In genomic region chr20:34604980-34605788, GRCh38 we compare ENCODE assay signal across 14 cellular contexts. TPM values are rescaled to one million over a fixed set of nuclear protein-coding genes. Genes with fewer than 3 reads are reported as not detected.
DNase-seq lines count a peak whose midpoint lies in the region; ATAC-seq and TF ChIP-seq lines count a peak whose summit lies in the region.
"Had no signal": no experiment of that assay in that cellular context is flagged by ENCODE, and none has a peak within 500 bp of the region (broad histone marks: within the 10 kb centered on the region; RNA-seq: fewer than 3 reads in every experiment).

No MANE protein-coding gene starts in this region.

- no peaks in the 10 kb centered on the region for H3K27me3 Mint-ChIP-seq in mesothelial cell of epicardium (ENCODE audit: low read depth)
- H3K27me3 Mint-ChIP-seq: B cell; natural killer cell treated with Interleukin-12 subunit alpha and Interleukin-12 subunit beta and Interleukin-15 and Interleukin-18, amount 100 ng/mL, for 72 hours; stimulated activated naive CD8-positive, alpha-beta T cell treated with anti-CD3 and anti-CD28 coated beads, Interleukin-15, amount 100 ng/mL, for 72 hours had no signal

- H3K4me2 ChIP-seq in IMR-90 (ENCODE audit: low read depth, low read length) = no peak overlapping the region

- H2BK120ac ChIP-seq in IMR-90 (ENCODE audit: low read depth, low read length) = no peak overlapping the region

- H3K9me3 ChIP-seq in IMR-90 (ENCODE audit: control insufficient read depth, insufficient read depth, low read length) = no peaks in the 10 kb centered on the region
- H3K9me3 ChIP-seq: Peyer's patch had no signal

- H3K18ac ChIP-seq in IMR-90 (ENCODE audit: low read depth, low read length) = no peak overlapping the region

- H2AK9ac ChIP-seq in IMR-90 (replicated peaks; ENCODE audit: low read depth, low read length, poor library complexity) = peak overlapping the region; percentile 11

- H3K4me1 ChIP-seq in IMR-90 (ENCODE audit: control insufficient read depth, insufficient read depth, low read length) = peaks cover 3% of the 10 kb centered on the region; the same call in 1 of the 2 replicates
- H3K4me1 ChIP-seq: Peyer's patch had no signal

- in situ Hi-C loops in IMR-90 (cut with MboI; ENCODE audit: low sequenced_read_pairs) = no loop called here

- peaks cover 4% of the 10 kb centered on the region for H3K4me1 Mint-ChIP-seq in mesothelial cell of epicardium
- H3K4me1 Mint-ChIP-seq: stimulated activated naive CD8-positive, alpha-beta T cell treated with anti-CD3 and anti-CD28 coated beads, Interleukin-15, amount 100 ng/mL, for 72 hours had no signal

- no peak for TF ChIP-seq RAD21 in IMR-90 (IDR thresholded peaks at IDR 0.05; ENCODE audit: low read length)

- H3K56ac ChIP-seq in IMR-90 (ENCODE audit: extremely low read depth, insufficient read depth, low read length) = no peak overlapping the region

- H4K5ac ChIP-seq in IMR-90 (ENCODE audit: low read depth, low read length) = no peak overlapping the region

- no peak overlapping the region for H4K91ac ChIP-seq in IMR-90 (ENCODE audit: insufficient read depth, low read depth, low read length)

- no peak for TF ChIP-seq POLR2A in IMR-90 (IDR thresholded peaks at IDR 0.05; ENCODE audit: low read depth, low read length)

- H2BK20ac ChIP-seq in IMR-90 (ENCODE audit: low read depth, low read length) = no peak overlapping the region

- H3K36me3 ChIP-seq in IMR-90 (ENCODE audit: control insufficient read depth, insufficient read depth, low read length) = no peaks in the 10 kb centered on the region
- H3K36me3 ChIP-seq: Peyer's patch had no signal

- H4K8ac ChIP-seq in IMR-90 (ENCODE audit: low read depth in 2 of 2, low read length in 2 of 2) = no peak overlapping the region

- no peak overlapping the region for H3K9ac ChIP-seq in IMR-90 (ENCODE audit: low read depth, low read length)

- no TSS peak for BruUV-seq in IMR-90 (replicated peaks; lab: Mats Ljungman, UMichigan)

- H3K27ac ChIP-seq in IMR-90 (ENCODE audit: insufficient read depth, low read length) (no peak overlapping the region), dorsolateral prefrontal cortex (peak overlapping the region in 31 of 59 donors; percentile 3 to 68 (median 37))

- H3K9me1 ChIP-seq in IMR-90 (ENCODE audit: insufficient read depth, low read length) = no peaks in the 10 kb centered on the region

- no peak overlapping the region for H2AK5ac ChIP-seq in IMR-90 (ENCODE audit: low read depth, low read length)

- intact Hi-C loops in IMR-90 (cut with micrococcal nuclease) = no loop called here
- intact Hi-C loops in dorsolateral prefrontal cortex (cut with DNase I) = no loop called here

- ATAC-seq in IMR-90 (ENCODE audit: low read depth) = peak; percentile 72
- ATAC-seq in HG03354 (IDR thresholded peaks at IDR 0.05; ENCODE audit: poor library complexity, severe bottlenecking, unreplicated experiment) = no peak
- ATAC-seq: natural killer cell treated with Interleukin-12 subunit alpha and Interleukin-12 subunit beta and Interleukin-15 and Interleukin-18, amount 100 ng/mL, for 72 hours; stimulated activated naive CD8-positive, alpha-beta T cell treated with anti-CD3 and anti-CD28 coated beads, Interleukin-15, amount 100 ng/mL, for 72 hours had no signal

- no peak overlapping the region for H3K23ac ChIP-seq in IMR-90 (ENCODE audit: low read depth, low read length)

- H2AFZ ChIP-seq in IMR-90 (replicated peaks; ENCODE audit: low read length, poor library complexity) = no peak overlapping the region

- no peak overlapping the region for H2BK15ac ChIP-seq in IMR-90 (ENCODE audit: low read depth, low read length)

- no peak overlapping the region for H3K4ac ChIP-seq in IMR-90 (ENCODE audit: low read depth, low read length)

- H2BK5ac ChIP-seq in IMR-90 (ENCODE audit: low read depth, low read length, poor library complexity, severe bottlenecking) = no peak overlapping the region

- WGBS in IMR-90 (ENCODE audit: extremely low coverage in 2 of 2, insufficient read length in 1 of 2), 2 experiments = no CpG with 5 or more reads among the region's 8 CpGs

- H3K36me3 Mint-ChIP-seq in mesothelial cell of epicardium = peaks cover 15% of the 10 kb centered on the region

- peak overlapping the region; percentile 35 for H3K27ac Mint-ChIP-seq in mesothelial cell of epicardium
- H3K27ac Mint-ChIP-seq: B cell; natural killer cell treated with Interleukin-12 subunit alpha and Interleukin-12 subunit beta and Interleukin-15 and Interleukin-18, amount 100 ng/mL, for 72 hours; stimulated activated naive CD8-positive, alpha-beta T cell treated with anti-CD3 and anti-CD28 coated beads, Interleukin-15, amount 100 ng/mL, for 72 hours had no signal

- H3K9me3 Mint-ChIP-seq in mesothelial cell of epicardium = no peaks in the 10 kb centered on the region
- H3K9me3 Mint-ChIP-seq: natural killer cell treated with Interleukin-12 subunit alpha and Interleukin-12 subunit beta and Interleukin-15 and Interleukin-18, amount 100 ng/mL, for 72 hours; stimulated activated naive CD8-positive, alpha-beta T cell treated with anti-CD3 and anti-CD28 coated beads, Interleukin-15, amount 100 ng/mL, for 72 hours had no signal

- peak; percentile 45 for DNase-seq in AG08396 (ENCODE audit: low spot score)
- DNase-seq in IMR-90 = peak; percentile 83
- DNase-seq in dorsolateral prefrontal cortex = no peak
- no peak for DNase-seq in mesothelial cell of epicardium (ENCODE audit: low spot score in 2 of 2, unreplicated experiment in 2 of 2)
- DNase-seq in NCI-H187 treated with DMSO at 0.1 percent for 48 hours (lab: John Stamatoyannopoulos, UW) = no peak
- DNase-seq in A172 (ENCODE audit: low spot score) = no peak
- DNase-seq in activated CD8-positive, alpha-beta memory T cell treated with anti-CD3 and anti-CD28 coated beads, Interleukin-2, amount 50 U/mL, for 48 hours = no peak
- DNase-seq: NCI-H2029 treated with DMSO at 0.1 percent for 48 hours; Peyer's patch; stimulated activated naive CD8-positive, alpha-beta T cell treated with anti-CD3 and anti-CD28 coated beads, Interleukin-15, amount 100 ng/mL, for 72 hours; T1000 had no signal

- H3K79me1 ChIP-seq in IMR-90 (ENCODE audit: low read depth in 1 of 2, low read length in 2 of 2) = no peaks in the 10 kb centered on the region; a peak in 1 of 4 replicates

- CTCF ChIA-PET in IMR-90 (lab: Yijun Ruan, JAX) = no interaction called here

- POLR2A ChIA-PET in IMR-90 (lab: Charles Lee; ENCODE audit: unreplicated experiment) = no interaction called here

- H3K14ac ChIP-seq in IMR-90 (replicated peaks; ENCODE audit: low read depth, low read length) = no peak overlapping the region

- no peak overlapping the region for H3K4me3 Mint-ChIP-seq in mesothelial cell of epicardium
- H3K4me3 Mint-ChIP-seq: B cell; natural killer cell treated with Interleukin-12 subunit alpha and Interleukin-12 subunit beta and Interleukin-15 and Interleukin-18, amount 100 ng/mL, for 72 hours; stimulated activated naive CD8-positive, alpha-beta T cell treated with anti-CD3 and anti-CD28 coated beads, Interleukin-15, amount 100 ng/mL, for 72 hours had no signal

- H3K27me3 ChIP-seq in IMR-90 (ENCODE audit: control insufficient read depth, insufficient read depth, low read length) = no peaks in the 10 kb centered on the region
- no peaks in the 10 kb centered on the region for H3K27me3 ChIP-seq in dorsolateral prefrontal cortex
- H3K27me3 ChIP-seq: Peyer's patch had no signal

- TF ChIP-seq CTCF in IMR-90 (conservative IDR thresholded peaks at IDR 0.05; ENCODE audit: low read depth, low read length) = no peak
- TF ChIP-seq CTCF in dorsolateral prefrontal cortex (IDR thresholded peaks at IDR 0.05 in 54 of 56, conservative IDR thresholded peaks at IDR 0.05 in 2 of 56; ENCODE audit: low read depth in 1 of 56, partially characterized antibody in 56 of 56) = no peak
- TF ChIP-seq CTCF in mesothelial cell of epicardium (IDR thresholded peaks at IDR 0.05; ENCODE audit: unreplicated experiment) = no peak

- dilution Hi-C loops in IMR-90 (cut with HindIII; ENCODE audit: low sequenced_read_pairs, unreplicated experiment) = no loop called here

- H4K20me1 ChIP-seq in IMR-90 (ENCODE audit: insufficient read depth, low read length) = no peaks in the 10 kb centered on the region

- H3K4me3 ChIP-seq in IMR-90 (ENCODE audit: insufficient read depth, low read depth, low read length) (no peak overlapping the region), dorsolateral prefrontal cortex (no peak overlapping the region)
- H3K4me3 ChIP-seq: Peyer's patch had no signal

TF ChIP-seq in IMR-90, 13 proteins besides CTCF, POLR2A, EP300 and RAD21:
- no peak for TF ChIP-seq MXI1 (IDR thresholded peaks at IDR 0.05; ENCODE audit: borderline replicate concordance, low read depth, low read length)
TF ChIP-seq in IMR-90: peak in this region for 0.

RNA-seq across cellular contexts. Expression of gene MAP1LC3A, which starts 46.7 kb away (rescaled TPM):
- total RNA-seq in IMR-90 (2012; rRNA removed) = 10.0 and 12.5 TPM in 2 replicates
- polyA plus RNA-seq in IMR-90 (2012; rRNA removed) = 39.7 and 50.7 TPM in 2 replicates
- 42.3 and 104 TPM in 2 replicates for polyA plus RNA-seq in IMR-90 (2012; cell fraction: cytosol; rRNA removed)
- polyA plus RNA-seq in IMR-90 (2012; cell fraction: nucleus; rRNA removed; ENCODE audit: low replicate concordance) = 149 and 281 TPM in 2 replicates
- 100 to 1,000 TPM in 118 of 120 experiments, 10 to 100 TPM in 2; 86.9 to 270 (median 160) TPM for total RNA-seq in dorsolateral prefrontal cortex
- 36.0 to 42.2 TPM (median 37.8 TPM) in 3 replicates for total RNA-seq in mesothelial cell of epicardium
- total RNA-seq in A172 (2014; rRNA removed; shearing (Covaris generic)) = 27.6 and 46.1 TPM in 2 replicates

Comparison
In these comparisons a context has a peak if more than half of its experiments do, and no peak if none do; other contexts are left out.
1. DNase-seq: peak in AG08396 (single experiment) and IMR-90 (single experiment); none in dorsolateral prefrontal cortex (0 of 10), mesothelial cell of epicardium (0 of 2), NCI-H187 treated with DMSO at 0.1 percent for 48 hours (single experiment), A172 (single experiment) and activated CD8-positive, alpha-beta memory T cell treated with anti-CD3 and anti-CD28 coated beads, Interleukin-2, amount 50 U/mL, for 48 hours (single experiment).